8 cellular contexts compared by ENCODE assay signal in the genomic region with DNA sequence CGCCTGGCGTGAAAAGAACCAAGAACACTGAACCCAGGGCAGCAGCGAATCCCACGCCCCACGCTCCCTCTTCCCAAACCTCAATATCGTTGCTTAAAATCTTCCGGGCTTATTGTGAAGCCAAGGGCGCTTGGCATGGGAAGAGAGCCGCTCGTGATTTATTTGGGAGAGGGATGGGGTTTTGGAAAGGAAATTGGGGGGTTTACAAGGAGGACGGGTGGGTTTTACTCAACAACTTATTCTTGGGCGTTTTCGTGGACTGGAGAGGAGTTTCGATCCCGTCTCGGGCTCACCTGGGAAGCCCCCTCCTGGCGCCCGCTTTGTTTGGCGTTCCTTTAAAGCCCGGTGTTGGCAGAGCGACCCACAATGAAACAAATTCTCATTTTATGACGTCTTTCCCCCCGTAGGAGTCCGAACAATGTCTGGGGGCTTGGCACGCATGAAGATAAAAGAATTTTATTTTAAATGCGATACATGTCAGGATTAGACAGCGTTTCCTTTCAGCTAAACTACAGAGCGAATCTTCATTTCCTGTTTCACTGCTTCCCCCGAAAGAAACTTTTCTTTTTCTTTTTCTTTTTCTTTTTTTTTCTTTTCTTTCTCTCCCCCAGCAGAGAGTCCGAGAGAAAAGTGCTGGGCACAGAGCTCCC.
A peak's percentile ranks its signal among the peaks of the same experiment; 100 is the strongest.
DNase-seq lines count a peak whose midpoint lies in the region; ATAC-seq and TF ChIP-seq lines count a peak whose summit lies in the region.

No MANE protein-coding gene starts in this region.

- H3K36me3 ChIP-seq in breast epithelium (no peaks in the 10 kb centered on the region), trophoblast cell (ENCODE audit: control insufficient read depth in 1 of 2, insufficient read depth in 2 of 2, low read length in 2 of 2) (no peaks in the 10 kb centered on the region), uterus (no peaks in the 10 kb centered on the region), WERI-Rb-1 (no peaks in the 10 kb centered on the region)

- CTCF ChIA-PET in MCF 10A (lab: Yijun Ruan, JAX): interaction anchor here (0.6 to 6.2 kb wide), 11 partner anchors 8 to 1187 kb away, joined by 3 to 72 read pairs (median 5); no protein-coding TSS in a partner anchor

- peak overlapping the region; percentile 71 for H2BK12ac ChIP-seq in trophoblast cell (ENCODE audit: low read length)

- no peak overlapping the region for H3K27ac Mint-ChIP-seq in MCF 10A (ENCODE audit: low read depth, unreplicated experiment)

- H2AK5ac ChIP-seq in trophoblast cell (ENCODE audit: low read length): no peak overlapping the region

- H4K8ac ChIP-seq in trophoblast cell (ENCODE audit: low read depth, low read length): peak overlapping the region; percentile 78

- no peak overlapping the region for H3K23ac ChIP-seq in trophoblast cell (ENCODE audit: low read length)

- peak overlapping the region; percentile 86 for H4K12ac ChIP-seq in trophoblast cell (ENCODE audit: low read depth, low read length)

- H3K4ac ChIP-seq in trophoblast cell (ENCODE audit: low read depth, low read length): no peak overlapping the region

- H3K4me3 ChIP-seq in breast epithelium (peak overlapping the region; percentile 34 to 60 (median 48)), trophoblast cell (ENCODE audit: low read depth, low read length) (peak overlapping the region; percentile 67), uterus (peak overlapping the region in 1 of 2 donors; percentile 23), WERI-Rb-1 (ENCODE audit: low read depth, low read length) (no peak overlapping the region)

- POLR2A ChIA-PET in MCF 10A (lab: Yijun Ruan, JAX): interaction anchor here (0.7 kb wide), 1 partner anchor 279 kb away, joined by 3 read pairs; no protein-coding TSS in a partner anchor

- no CpG with 5 or more reads among the region's 30 CpGs for WGBS in trophoblast cell (ENCODE audit: extremely low coverage, insufficient coverage, insufficient read length)

- intact Hi-C loops in breast epithelium (cut with DNase I; ENCODE audit: low total_unique reads): loop anchor here (10.0 kb wide), 1 partner anchor 641 kb away; no protein-coding TSS in a partner anchor
- intact Hi-C loops in MCF 10A (cut with micrococcal nuclease): loop anchor here (2.0 to 5.0 kb wide), 2 partner anchors 45 to 176 kb away; no protein-coding TSS in a partner anchor
- intact Hi-C loops in uterus (cut with DNase I; ENCODE audit: low total_unique reads): no loop called here

- BruUV-seq in MCF 10A (replicated peaks; lab: Mats Ljungman, UMichigan): no TSS peak

- H3K27me3 ChIP-seq in breast epithelium (peaks cover 4 to 69% of the 10 kb centered on the region in 2 donors), trophoblast cell (ENCODE audit: insufficient read depth, low read length) (no peaks in the 10 kb centered on the region), uterus (peaks cover 11 to 72% of the 10 kb centered on the region in 2 donors), WERI-Rb-1 (ENCODE audit: insufficient read depth, low read depth, severe bottlenecking) (peaks cover 94% of the 10 kb centered on the region)

- no peaks in the 10 kb centered on the region for H3K4me1 ChIP-seq in breast epithelium
- peaks cover 0 to 9% of the 10 kb centered on the region in 2 experiments for H3K4me1 ChIP-seq in trophoblast cell (ENCODE audit: control insufficient read depth in 1 of 2, insufficient read depth in 2 of 2, low read length in 2 of 2)
- H3K4me1 ChIP-seq in uterus: no peaks in the 10 kb centered on the region

- peak overlapping the region; percentile 52 for H2BK120ac ChIP-seq in trophoblast cell (ENCODE audit: insufficient read depth, low read length, poor library complexity)

- H3K79me2 ChIP-seq in trophoblast cell (ENCODE audit: control insufficient read depth, insufficient read depth, low read length, poor library complexity): peaks cover 3% of the 10 kb centered on the region

- H3K14ac ChIP-seq in trophoblast cell (ENCODE audit: low read length): peak overlapping the region; percentile 64

- H4K91ac ChIP-seq in trophoblast cell (ENCODE audit: low read depth, low read length): peak overlapping the region; percentile 41

- no peaks in the 10 kb centered on the region for H3K27me3 Mint-ChIP-seq in MCF 10A (ENCODE audit: insufficient read depth, unreplicated experiment)

- H3K36me3 Mint-ChIP-seq in MCF 10A (ENCODE audit: insufficient read depth, unreplicated experiment): no peaks in the 10 kb centered on the region

- TF ChIP-seq CTCF in breast epithelium (IDR thresholded peaks at IDR 0.05) (no peak), MCF 10A (IDR thresholded peaks at IDR 0.05; ENCODE audit: unreplicated experiment) (no peak), GM13976 (IDR thresholded peaks at IDR 0.05; ENCODE audit: borderline replicate concordance, control extremely low read depth, extremely low read depth, insufficient read depth, missing control alignments) (no peak), uterus (IDR thresholded peaks at IDR 0.05) (no peak), WERI-Rb-1 (IDR thresholded peaks at IDR 0.05; ENCODE audit: low read depth, low read length) (no peak)

- no peak overlapping the region for H3K4me3 Mint-ChIP-seq in MCF 10A (ENCODE audit: unreplicated experiment)

- peaks cover 4% of the 10 kb centered on the region for H3K79me1 ChIP-seq in trophoblast cell (ENCODE audit: low read length)

- H3K27ac ChIP-seq in breast epithelium (no peak overlapping the region), trophoblast cell (ENCODE audit: low read depth, low read length) (no peak overlapping the region), uterus (no peak overlapping the region), WERI-Rb-1 (no peak overlapping the region)

- TF ChIP-seq POLR2A in breast epithelium (IDR thresholded peaks at IDR 0.05) (no peak), uterus (IDR thresholded peaks at IDR 0.05) (no peak)

- DNase-seq in breast epithelium (ENCODE audit: low spot score in 2 of 2) (no peak), MCF 10A (ENCODE audit: unreplicated experiment) (no peak), ecto neural progenitor cell (ENCODE audit: low spot score) (peak; percentile 52), trophoblast cell (peak in 1 of 2 donors; percentile 3), GM13976 (ENCODE audit: low spot score) (no peak), uterus (no peak), WERI-Rb-1 (no peak)

- H2AFZ ChIP-seq in trophoblast cell (ENCODE audit: insufficient read depth, low read length, poor library complexity): peak overlapping the region; percentile 60

- no peaks in the 10 kb centered on the region for H3K9me3 Mint-ChIP-seq in MCF 10A (ENCODE audit: unreplicated experiment)

- in situ Hi-C loops in GM13976 (cut with MboI; ENCODE audit: low sequenced_read_pairs, unreplicated experiment): loop anchor here (10.0 kb wide), 1 partner anchor 631 kb away; no protein-coding TSS in a partner anchor

- H3K9me3 ChIP-seq in breast epithelium (no peaks in the 10 kb centered on the region), trophoblast cell (ENCODE audit: insufficient read depth, low read depth, low read length) (no peaks in the 10 kb centered on the region), uterus (no peaks in the 10 kb centered on the region), WERI-Rb-1 (ENCODE audit: severe bottlenecking) (no peaks in the 10 kb centered on the region)

- peak; percentile 4 for ATAC-seq in HG03565 (IDR thresholded peaks at IDR 0.05; ENCODE audit: unreplicated experiment)

- H2BK5ac ChIP-seq in trophoblast cell (ENCODE audit: low read depth, low read length, poor library complexity): no peak overlapping the region

- peak overlapping the region; percentile 57 for H3K9ac ChIP-seq in trophoblast cell (ENCODE audit: low read length)

- H3K4me2 ChIP-seq in trophoblast cell (ENCODE audit: low read length): peak overlapping the region; percentile 95

- peaks cover 18% of the 10 kb centered on the region for H3K4me1 Mint-ChIP-seq in MCF 10A (ENCODE audit: insufficient read depth, unreplicated experiment)

- peak overlapping the region; percentile 51 for H3K18ac ChIP-seq in trophoblast cell (ENCODE audit: low read length)
